ENCODE assay signal across 1 cellular context in the genomic region with DNA sequence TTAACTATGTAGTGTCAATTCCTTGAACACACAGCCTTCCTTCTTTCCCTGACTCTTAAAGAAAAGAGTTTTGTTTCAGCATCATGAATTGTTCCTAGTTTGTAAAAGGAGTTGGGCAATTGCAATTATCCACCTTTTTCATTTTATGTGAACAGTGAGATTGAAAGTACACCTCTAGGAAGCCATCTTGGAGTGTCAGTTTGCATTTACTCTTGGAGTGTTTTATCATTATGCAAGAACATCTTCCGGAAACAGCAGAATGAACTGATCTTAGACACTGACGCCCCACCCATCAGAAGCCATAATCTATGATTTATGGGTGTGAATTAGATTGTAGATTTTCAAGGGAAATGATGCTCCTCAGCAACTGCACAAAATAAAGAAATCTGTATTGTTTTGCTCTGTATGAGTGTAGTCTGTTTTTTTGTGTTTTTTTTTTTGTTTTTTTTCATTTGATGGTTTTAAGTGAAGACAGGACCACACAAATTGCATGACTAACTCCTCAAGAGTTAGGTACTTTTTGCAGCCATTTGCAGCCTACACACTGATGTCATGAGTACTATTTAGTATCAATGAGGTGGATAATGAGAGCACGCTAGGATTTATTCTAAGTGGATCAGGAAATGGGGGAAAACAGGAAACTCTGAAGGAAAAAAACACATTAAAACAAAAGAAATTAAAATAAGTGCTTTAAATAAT.
TF ChIP-seq lines count a peak whose summit lies in the region.

No MANE protein-coding gene starts in this region.

TF ChIP-seq in H1, 55 proteins besides CTCF, POLR2A, EP300 and RAD21:
- TF ChIP-seq CBX5 (IDR thresholded peaks at IDR 0.05; ENCODE audit: low read depth, low read length) (no peak), TAF1 (IDR thresholded peaks at IDR 0.05; ENCODE audit: low read depth, low read length) (no peak), PHF8 (conservative IDR thresholded peaks at IDR 0.05; ENCODE audit: low read depth, low read length) (no peak), KDM4A (IDR thresholded peaks at IDR 0.05; ENCODE audit: low read depth, low read length, severe bottlenecking) (no peak), SIX5 (IDR thresholded peaks at IDR 0.05; ENCODE audit: low read depth, low read length) (no peak), FOSL1 (IDR thresholded peaks at IDR 0.05; ENCODE audit: insufficient read depth, low read depth, low read length) (no peak)
